Comparison of ENCODE assay signal across 13 cellular contexts in the genomic region with DNA sequence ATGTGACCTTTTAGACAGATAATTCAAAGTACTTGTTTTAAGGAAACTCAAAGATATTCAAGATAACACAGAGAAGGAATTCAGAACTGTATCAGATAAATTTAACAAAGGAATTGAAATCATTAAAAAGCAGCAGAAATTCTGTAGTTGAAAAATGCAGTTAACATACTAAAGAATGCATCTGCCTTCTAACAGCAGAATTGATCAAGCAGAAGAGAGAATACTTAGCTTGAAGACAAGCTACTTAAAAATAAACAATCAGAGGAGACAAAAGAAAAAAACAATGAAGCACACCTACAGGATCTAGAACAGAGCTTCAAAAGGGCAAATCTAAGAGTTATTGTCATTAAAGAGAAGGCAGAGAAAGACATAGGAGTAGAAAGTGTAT.
DNase-seq lines count a peak whose midpoint lies in the region; ATAC-seq and TF ChIP-seq lines count a peak whose summit lies in the region.
"Had no signal": no experiment of that assay in that cellular context is flagged by ENCODE, and none has a peak within 500 bp of the region (broad histone marks: within the 10 kb centered on the region; RNA-seq: fewer than 3 reads in every experiment).

No MANE protein-coding gene starts in this region.

- H3K4me2 ChIP-seq in mammary epithelial cell (ENCODE audit: insufficient read depth, low read depth, low read length) (no peak overlapping the region), mesendoderm (ENCODE audit: low read length) (no peak overlapping the region)
- H3K4me2 ChIP-seq: BLaER1 had no signal

- no peaks in the 10 kb centered on the region for H3K79me1 ChIP-seq in mesendoderm (ENCODE audit: low read length)

- H4K8ac ChIP-seq in mesendoderm (ENCODE audit: low read depth, low read length): no peak overlapping the region

- peaks cover 12% of the 10 kb centered on the region for H3K27me3 Mint-ChIP-seq in activated T-cell treated with anti-CD3 and anti-CD28 coated beads, Interleukin-2, amount 50 U/mL, for 72 hours (ENCODE audit: low read depth)
- H3K27me3 Mint-ChIP-seq: CD4-positive, alpha-beta memory T cell had no signal

- H3K4me3 Mint-ChIP-seq in activated T-cell treated with anti-CD3 and anti-CD28 coated beads, Interleukin-2, amount 50 U/mL, for 72 hours: no peak overlapping the region
- H3K4me3 Mint-ChIP-seq: CD4-positive, alpha-beta memory T cell; H9 had no signal

- H3K4me3 ChIP-seq in mammary epithelial cell (replicated peaks in 1 of 3; ENCODE audit: insufficient read depth in 1 of 3, low read depth in 2 of 3, low read length in 3 of 3): no peak overlapping the region
- H3K4me3 ChIP-seq in fibroblast of the aortic adventitia (ENCODE audit: low read depth, low read length): no peak overlapping the region
- H3K4me3 ChIP-seq in mesendoderm (ENCODE audit: low read length): no peak overlapping the region
- H3K4me3 ChIP-seq: BLaER1 had no signal

- no peak overlapping the region for H2BK120ac ChIP-seq in mesendoderm (ENCODE audit: low read depth, low read length)

- peak overlapping the region; percentile 61 for H2AFZ ChIP-seq in mammary epithelial cell (ENCODE audit: low read depth, low read length)

- H3K4me1 ChIP-seq in mammary epithelial cell (ENCODE audit: insufficient read depth, low read length) (peaks cover 14% of the 10 kb centered on the region), mesendoderm (ENCODE audit: control insufficient read depth, low read depth, low read length) (no peaks in the 10 kb centered on the region)

- no peaks in the 10 kb centered on the region for H3K27me3 ChIP-seq in mammary epithelial cell (ENCODE audit: insufficient read depth, low read length)
- H3K27me3 ChIP-seq in mesendoderm (ENCODE audit: insufficient read depth, low read length, poor library complexity): no peaks in the 10 kb centered on the region
- H3K27me3 ChIP-seq: BLaER1 had no signal

- H2BK15ac ChIP-seq in mesendoderm (replicated peaks; ENCODE audit: low read depth): no peak overlapping the region

- H4K20me1 ChIP-seq in mammary epithelial cell (ENCODE audit: insufficient read depth, low read length): no peaks in the 10 kb centered on the region
- H4K20me1 ChIP-seq: BLaER1 had no signal

- dilution Hi-C loops in mammary epithelial cell (cut with HindIII; ENCODE audit: low sequenced_read_pairs): no loop called here

- no peaks in the 10 kb centered on the region for H3K36me3 ChIP-seq in mammary epithelial cell (ENCODE audit: insufficient read depth, low read length)
- H3K36me3 ChIP-seq in mesendoderm (ENCODE audit: control insufficient read depth, insufficient read depth, low read length): no peaks in the 10 kb centered on the region
- H3K36me3 ChIP-seq: BLaER1 had no signal

- no peak for ATAC-seq in activated T-cell treated with anti-CD3 and anti-CD28 coated beads, Interleukin-2, amount 50 U/mL, for 72 hours (replicated peaks in 1 of 2)
- no peak for ATAC-seq in HG02759 (IDR thresholded peaks at IDR 0.05; ENCODE audit: unreplicated experiment)
- ATAC-seq in GM19035 (IDR thresholded peaks at IDR 0.05; ENCODE audit: unreplicated experiment): no peak

- BruUV-seq in mammary epithelial cell (replicated peaks; lab: Mats Ljungman, UMichigan): no TSS peak

- no peaks in the 10 kb centered on the region for H3K79me2 ChIP-seq in mammary epithelial cell (ENCODE audit: insufficient read depth, low read length)
- no peaks in the 10 kb centered on the region for H3K79me2 ChIP-seq in mesendoderm (ENCODE audit: control insufficient read depth, insufficient read depth, low read length)

- H3K4ac ChIP-seq in mesendoderm (ENCODE audit: low read depth, low read length): no peak overlapping the region

- H3K56ac ChIP-seq in mesendoderm (ENCODE audit: low read length): no peak overlapping the region

- peak overlapping the region; percentile 30 for H3K27ac Mint-ChIP-seq in activated T-cell treated with anti-CD3 and anti-CD28 coated beads, Interleukin-2, amount 50 U/mL, for 72 hours
- H3K27ac Mint-ChIP-seq: CD4-positive, alpha-beta memory T cell; H9 had no signal

- H3K9ac ChIP-seq in mammary epithelial cell (ENCODE audit: insufficient read depth, low read length) (no peak overlapping the region), mesendoderm (ENCODE audit: low read length) (no peak overlapping the region)
- H3K9ac ChIP-seq: BLaER1 had no signal

- H3K9me3 ChIP-seq in mammary epithelial cell (replicated peaks; ENCODE audit: insufficient read depth, low read length): no peaks in the 10 kb centered on the region
- H3K9me3 ChIP-seq: BLaER1 had no signal

- no peak for DNase-seq in activated T-cell treated with anti-CD3 and anti-CD28 coated beads, Interleukin-2, amount 50 U/mL, for 72 hours
- DNase-seq in activated T-cell treated with anti-CD3 and anti-CD28 coated beads, Interleukin-2, amount 50 U/mL, for 1 hour: no peak
- DNase-seq in mammary epithelial cell: no peak
- DNase-seq in fibroblast of the aortic adventitia (ENCODE audit: low read depth): peak; percentile 4
- no peak for DNase-seq in mesendoderm
- DNase-seq: 8988T; CD4-positive, alpha-beta memory T cell; DMS79 treated with DMSO at 0.1 percent for 48 hours; GF-D8; H9 had no signal

- H3K9me3 Mint-ChIP-seq in activated T-cell treated with anti-CD3 and anti-CD28 coated beads, Interleukin-2, amount 50 U/mL, for 72 hours: peaks cover 6 to 9% of the 10 kb centered on the region in 2 donors

- no peak overlapping the region for H3K23ac ChIP-seq in mesendoderm (ENCODE audit: low read length)

- no peak overlapping the region for H4K5ac ChIP-seq in mesendoderm (ENCODE audit: low read length)

- no peak overlapping the region for H2AK5ac ChIP-seq in mesendoderm (ENCODE audit: low read length)

- in situ Hi-C loops in mammary epithelial cell (cut with MboI; ENCODE audit: low sequenced_read_pairs in 2 of 2): no loop called here

- H3K18ac ChIP-seq in mesendoderm (ENCODE audit: low read length): no peak overlapping the region

- no peak for TF ChIP-seq CTCF in mammary epithelial cell (conservative IDR thresholded peaks at IDR 0.05 in 1 of 2, IDR thresholded peaks at IDR 0.05 in 1 of 2; ENCODE audit: extremely low read depth in 1 of 2, insufficient read depth in 1 of 2, low read depth in 1 of 2, low read length in 2 of 2)
- TF ChIP-seq CTCF in fibroblast of the aortic adventitia (IDR thresholded peaks at IDR 0.05; ENCODE audit: insufficient read depth, low read length): no peak

- H3K27ac ChIP-seq in mammary epithelial cell (ENCODE audit: insufficient read depth, low read depth, low read length) (no peak overlapping the region), mesendoderm (ENCODE audit: low read depth, low read length) (no peak overlapping the region)
- H3K27ac ChIP-seq: BLaER1 had no signal

- CTCF ChIA-PET in mammary epithelial cell (lab: Charles Lee; ENCODE audit: low non-redundant PET): no interaction called here

- H2BK5ac ChIP-seq in mesendoderm (ENCODE audit: low read length): no peak overlapping the region

- peaks cover 3 to 6% of the 10 kb centered on the region in 2 donors for H3K36me3 Mint-ChIP-seq in activated T-cell treated with anti-CD3 and anti-CD28 coated beads, Interleukin-2, amount 50 U/mL, for 72 hours (ENCODE audit: insufficient read depth in 2 of 2)
- H3K36me3 Mint-ChIP-seq: CD4-positive, alpha-beta memory T cell had no signal

- intact Hi-C loops in mammary epithelial cell (cut with micrococcal nuclease): no loop called here

- H3K4me1 Mint-ChIP-seq in activated T-cell treated with anti-CD3 and anti-CD28 coated beads, Interleukin-2, amount 50 U/mL, for 72 hours (ENCODE audit: low read depth): no peaks in the 10 kb centered on the region
- H3K4me1 Mint-ChIP-seq: CD4-positive, alpha-beta memory T cell; H9 had no signal
